8 cellular contexts compared by ENCODE assay signal in genomic region chr12:111056618-111057521, GRCh38. TPM values are rescaled to one million over a fixed set of nuclear protein-coding genes. Genes with fewer than 3 reads are reported as not detected.
DNase-seq lines count a peak whose midpoint lies in the region; ATAC-seq, FAIRE-seq and TF ChIP-seq lines count a peak whose summit lies in the region.

No MANE protein-coding gene starts in this region.

- H3F3A ChIP-seq in DOHH2 (ENCODE audit: control insufficient read depth, insufficient read depth) = no peaks in the 10 kb centered on the region; the same call in 1 of the 2 replicates

- H3K36me3 ChIP-seq in DOHH2 (ENCODE audit: control insufficient read depth, low read length) = no peaks in the 10 kb centered on the region
- H3K36me3 ChIP-seq in small intestine (ENCODE audit: control insufficient read depth in 2 of 2, insufficient read depth in 2 of 2, low read length in 2 of 2) = no peaks in the 10 kb centered on the region

- CTCF ChIA-PET in RWPE1 (lab: Yijun Ruan, JAX) = no interaction called here

- POLR2A ChIA-PET in RWPE1 (lab: Yijun Ruan, JAX; ENCODE audit: low non-redundant PET) = no interaction called here

- H4K20me1 ChIP-seq in DOHH2 (ENCODE audit: control insufficient read depth, insufficient read depth, low read depth, low read length) = no peaks in the 10 kb centered on the region

- H3K4me2 ChIP-seq in DOHH2 (ENCODE audit: low read length) = peak overlapping the region; percentile 52

- intact Hi-C loops in dorsolateral prefrontal cortex (cut with DNase I) = no loop called here

- no peaks in the 10 kb centered on the region for H3K9me2 ChIP-seq in DOHH2 (replicated peaks; ENCODE audit: control insufficient read depth, low read length)

- H3K4me1 ChIP-seq in DOHH2 (ENCODE audit: control insufficient read depth, low read length) (peaks cover 21% of the 10 kb centered on the region), small intestine (ENCODE audit: control insufficient read depth in 2 of 2, insufficient read depth in 1 of 2, low read depth in 1 of 2, low read length in 1 of 2) (no peaks in the 10 kb centered on the region)

- no peaks in the 10 kb centered on the region for H3K27me3 ChIP-seq in DOHH2 (ENCODE audit: control insufficient read depth, low read length)
- peaks cover 0 to 4% of the 10 kb centered on the region in 2 donors for H3K27me3 ChIP-seq in small intestine (ENCODE audit: control insufficient read depth in 2 of 2, insufficient read depth in 2 of 2, low read length in 2 of 2)
- H3K27me3 ChIP-seq in dorsolateral prefrontal cortex = peaks cover 0 to 3% (median 0%) of the 10 kb centered on the region in 45 donors

- FAIRE-seq in small intestine (lab: Jason Lieb, UNC) = no peak

- ATAC-seq in GM18519 (IDR thresholded peaks at IDR 0.05; ENCODE audit: low FRiP score, unreplicated experiment) = no peak

- no peaks in the 10 kb centered on the region for H3K9me3 ChIP-seq in DOHH2 (ENCODE audit: control insufficient read depth, insufficient read depth, low read length)
- H3K9me3 ChIP-seq in small intestine (ENCODE audit: control insufficient read depth, low read depth) = no peaks in the 10 kb centered on the region

- H3K4me3 ChIP-seq in DOHH2 (ENCODE audit: low read length) (peak overlapping the region; percentile 52), small intestine (ENCODE audit: low read depth in 1 of 2, low read length in 2 of 2) (no peak overlapping the region), dorsolateral prefrontal cortex (no peak overlapping the region), coronary artery (no peak overlapping the region)

- TF ChIP-seq CTCF in DOHH2 (IDR thresholded peaks at IDR 0.05; ENCODE audit: low read depth, low read length, poor library complexity, severe bottlenecking) = no peak
- TF ChIP-seq CTCF in RWPE1 (conservative IDR thresholded peaks at IDR 0.05; ENCODE audit: low read depth) = no peak
- TF ChIP-seq CTCF in dorsolateral prefrontal cortex (IDR thresholded peaks at IDR 0.05 in 54 of 56, conservative IDR thresholded peaks at IDR 0.05 in 2 of 56; ENCODE audit: low read depth in 1 of 56, partially characterized antibody in 56 of 56) = no peak
- no peak for TF ChIP-seq CTCF in coronary artery (IDR thresholded peaks at IDR 0.05)

- WGBS in small intestine, 3 donors = 58 to 62% (median 60%) methylated on average over 8 of the region's 8 CpGs

- no peak for DNase-seq in RWPE1 (ENCODE audit: low spot score)
- DNase-seq in activated effector memory CD4-positive, alpha-beta T cell treated with Interleukin-2 at 50 U/mL for 16 hours = peak; percentile 61
- peak; percentile 51 for DNase-seq in small intestine
- no peak for DNase-seq in NCI-H187 treated with DMSO at 0.1 percent for 48 hours (lab: John Stamatoyannopoulos, UW)
- no peak for DNase-seq in dorsolateral prefrontal cortex
- DNase-seq in coronary artery (ENCODE audit: low spot score) = no peak

- peak overlapping the region; percentile 45 for H3K27ac ChIP-seq in DOHH2 (ENCODE audit: low read depth, low read length)
- peak overlapping the region; percentile 55 for H3K27ac ChIP-seq in RWPE1
- H3K27ac ChIP-seq in small intestine (ENCODE audit: low read depth in 1 of 2, low read length in 1 of 2) = peak overlapping the region; percentile 54 to 64
- H3K27ac ChIP-seq in dorsolateral prefrontal cortex = no peak overlapping the region
- peak overlapping the region in 1 of 2 donors; percentile 11 for H3K27ac ChIP-seq in coronary artery

- H3K79me2 ChIP-seq in DOHH2 (ENCODE audit: control insufficient read depth, low read length) = no peaks in the 10 kb centered on the region

RNA-seq across cellular contexts. Expression of gene CUX2, which starts 22.9 kb away (rescaled TPM):
- polyA plus RNA-seq in small intestine = under 1 TPM in 1 of 3 donors, not detected in 2; 0.49 TPM
- 10 to 100 TPM in 118 of 120 experiments, 1 to 10 TPM in 2; 3.3 to 89.7 (median 33.4) TPM for total RNA-seq in dorsolateral prefrontal cortex

Comparison
In these comparisons a context has a peak if more than half of its experiments do, and no peak if none do; other contexts are left out.
1. H3K27ac ChIP-seq: peak in DOHH2 (single experiment), RWPE1 (single experiment) and small intestine (2 of 2); none in dorsolateral prefrontal cortex (0 of 59).
2. DNase-seq: peak in activated effector memory CD4-positive, alpha-beta T cell treated with Interleukin-2 at 50 U/mL for 16 hours (single experiment) and small intestine (single experiment); none in RWPE1 (single experiment), NCI-H187 treated with DMSO at 0.1 percent for 48 hours (single experiment), dorsolateral prefrontal cortex (0 of 10) and coronary artery (single experiment).